12 cellular contexts compared by ENCODE assay signal in the genomic region with DNA sequence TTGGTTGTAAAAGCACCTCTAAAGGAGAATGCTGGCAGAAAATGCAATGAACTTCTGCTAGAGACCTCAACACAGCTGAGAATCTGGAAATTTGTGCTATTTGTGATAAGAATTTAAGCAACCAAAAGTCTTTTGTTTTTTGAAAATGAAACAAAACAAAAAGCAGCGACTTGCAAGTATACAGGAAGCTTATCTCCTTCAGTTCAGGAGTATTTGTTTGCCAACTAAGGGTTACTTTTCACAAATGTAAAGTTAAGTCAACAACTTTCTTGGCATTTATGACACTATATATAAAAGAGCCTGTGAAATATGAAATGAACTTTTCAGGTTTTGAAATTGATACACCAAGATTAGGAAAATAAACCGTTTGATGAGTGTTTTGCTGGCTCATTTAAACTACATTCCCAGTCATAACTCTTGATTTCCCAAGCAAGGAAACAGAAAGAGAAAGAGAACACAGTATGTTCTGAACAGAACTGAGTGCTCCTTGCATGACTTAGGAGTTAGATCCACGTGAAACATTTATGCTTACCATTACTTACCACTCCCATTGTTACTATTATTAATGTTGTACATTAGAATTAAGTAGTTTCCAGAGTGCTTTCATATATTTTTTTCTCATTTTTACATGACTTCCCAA.
DNase-seq lines count a peak whose midpoint lies in the region; ATAC-seq and TF ChIP-seq lines count a peak whose summit lies in the region.
"Had no signal": no experiment of that assay in that cellular context is flagged by ENCODE, and none has a peak within 500 bp of the region (broad histone marks: within the 10 kb centered on the region; RNA-seq: fewer than 3 reads in every experiment).

No MANE protein-coding gene starts in this region.

- no peak for TF ChIP-seq CTCF in omental fat pad (IDR thresholded peaks at IDR 0.05)

- peak; percentile 25 for DNase-seq in A172 (ENCODE audit: low spot score)
- peak; percentile 62 for DNase-seq in OCI-M1 (lab: John Stamatoyannopoulos, UW)
- DNase-seq in epithelial cell of prostate (ENCODE audit: low read depth, low spot score), result no peak
- DNase-seq in omental fat pad (ENCODE audit: low spot score), result no peak
- no peak for DNase-seq in caudate nucleus (lab: John Stamatoyannopoulos, UW)
- no peak for DNase-seq in AML-193 (lab: John Stamatoyannopoulos, UW)
- no peak for DNase-seq in stimulated activated CD4-positive, alpha-beta T cell treated with anti-CD3 and anti-CD28 coated beads, Interleukin-12 subunit alpha, Interleukin-12 subunit beta, amount 100 ng/mL, for 4 hours
- DNase-seq: ACHN, mammary epithelial cell, posterior cingulate gyrus had no signal

- H3K27ac ChIP-seq in epithelial cell of prostate (peak overlapping the region; percentile 83), caudate nucleus (ENCODE audit: low read depth, low read length) (no peak overlapping the region)

- ATAC-seq in omental fat pad (ENCODE audit: low FRiP score), result peak; percentile 59
- ATAC-seq in HG02970 (IDR thresholded peaks at IDR 0.05; ENCODE audit: low FRiP score, unreplicated experiment), result no peak
- ATAC-seq: activated CD4-positive, CD25-positive, alpha-beta regulatory T cell treated with anti-CD3 and anti-CD28 coated beads, Interleukin-2, amount 50 U/mL, for 24 hours had no signal

Comparison
In these comparisons a context has a peak if more than half of its experiments do, and no peak if none do; other contexts are left out.
1. DNase-seq: peak in A172 (single experiment) and OCI-M1 (single experiment); none in epithelial cell of prostate (single experiment), omental fat pad (single experiment), caudate nucleus (0 of 61), AML-193 (0 of 2) and stimulated activated CD4-positive, alpha-beta T cell treated with anti-CD3 and anti-CD28 coated beads, Interleukin-12 subunit alpha, Interleukin-12 subunit beta, amount 100 ng/mL, for 4 hours (single experiment).